Comparison of ENCODE assay signal across 8 cellular contexts in the genomic region with DNA sequence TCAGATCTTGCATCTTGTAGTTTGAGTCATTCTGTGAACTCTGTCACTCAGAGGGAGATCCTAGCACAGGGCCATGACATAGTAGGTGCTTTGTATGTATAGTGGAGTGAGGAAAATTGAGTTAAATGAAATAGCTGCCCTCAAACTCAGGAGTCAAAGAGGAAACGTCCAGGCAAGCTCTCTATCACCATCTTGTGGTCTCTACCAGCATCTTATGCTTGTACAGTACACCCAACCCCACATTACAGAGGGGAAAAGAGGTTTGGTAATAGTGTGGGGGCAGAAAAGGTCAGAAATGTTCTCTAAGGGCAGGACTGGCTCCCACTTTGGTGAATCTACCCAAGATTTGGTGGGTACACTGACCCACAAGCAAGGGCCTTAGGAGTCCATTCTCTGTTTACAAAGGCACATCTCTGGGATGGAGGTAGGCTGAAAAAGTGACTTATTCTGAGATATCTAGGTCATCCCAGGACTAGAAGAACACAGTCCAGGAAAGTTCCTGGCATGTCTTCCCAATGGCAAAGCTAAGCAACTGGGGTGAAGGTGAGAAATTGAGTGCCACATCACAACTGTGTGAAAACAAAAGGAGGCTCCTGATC.
A peak's percentile ranks its signal among the peaks of the same experiment; 100 is the strongest.
DNase-seq lines count a peak whose midpoint lies in the region; ATAC-seq and TF ChIP-seq lines count a peak whose summit lies in the region.

No MANE protein-coding gene starts in this region.

- no peak overlapping the region for H3K4me3 ChIP-seq in fibroblast of the aortic adventitia (ENCODE audit: low read depth, low read length)
- no peak overlapping the region for H3K4me3 ChIP-seq in sigmoid colon

- no TSS peak for BruUV-seq in Calu3 (replicated peaks; lab: Mats Ljungman, UMichigan)

- no peaks in the 10 kb centered on the region for H3K36me3 ChIP-seq in sigmoid colon

- ATAC-seq in GM21367 (IDR thresholded peaks at IDR 0.05; ENCODE audit: unreplicated experiment), result peak; percentile 82

- H3K4me3 Mint-ChIP-seq in Calu3 (ENCODE audit: low read depth, unreplicated experiment) (no peak overlapping the region), immature natural killer cell (no peak overlapping the region)
- H3K4me3 Mint-ChIP-seq in activated CD4-positive, alpha-beta memory T cell treated with anti-CD3 and anti-CD28 coated beads, Interleukin-2, amount 10 ng/mL, durations not matched to agents 7 days and 5 days, result no peak overlapping the region

- 0% methylated on average over 1 of the region's 1 CpG for WGBS in sigmoid colon, 2 donors

- DNase-seq in Calu3 (peak; percentile 3), NCI-H748 (lab: John Stamatoyannopoulos, UW; ENCODE audit: unreplicated experiment) (peak; percentile 51), fibroblast of the aortic adventitia (ENCODE audit: low read depth) (peak; percentile 6), NCI-H2196 (lab: John Stamatoyannopoulos, UW; ENCODE audit: unreplicated experiment) (no peak), sigmoid colon (no peak), immature natural killer cell (no peak)
- no peak for DNase-seq in activated CD4-positive, alpha-beta memory T cell treated with anti-CD3 and anti-CD28 coated beads, Interleukin-2, amount 10 ng/mL, durations not matched to agents 7 days and 5 days

- H3K27me3 Mint-ChIP-seq in Calu3 (ENCODE audit: unreplicated experiment) (peaks cover 10% of the 10 kb centered on the region), immature natural killer cell (ENCODE audit: low read depth in 3 of 3) (peaks cover 2 to 5% (median 3%) of the 10 kb centered on the region in 3 donors)
- H3K27me3 Mint-ChIP-seq in activated CD4-positive, alpha-beta memory T cell treated with anti-CD3 and anti-CD28 coated beads, Interleukin-2, amount 10 ng/mL, durations not matched to agents 7 days and 5 days, result no peaks in the 10 kb centered on the region

- H3K4me1 Mint-ChIP-seq in Calu3 (ENCODE audit: low read depth, unreplicated experiment) (no peaks in the 10 kb centered on the region), immature natural killer cell (no peaks in the 10 kb centered on the region)
- H3K4me1 Mint-ChIP-seq in activated CD4-positive, alpha-beta memory T cell treated with anti-CD3 and anti-CD28 coated beads, Interleukin-2, amount 10 ng/mL, durations not matched to agents 7 days and 5 days, result no peaks in the 10 kb centered on the region

- H3K9me3 Mint-ChIP-seq in Calu3 (ENCODE audit: low read depth, unreplicated experiment), result no peaks in the 10 kb centered on the region
- H3K9me3 Mint-ChIP-seq in activated CD4-positive, alpha-beta memory T cell treated with anti-CD3 and anti-CD28 coated beads, Interleukin-2, amount 10 ng/mL, durations not matched to agents 7 days and 5 days, result no peaks in the 10 kb centered on the region
- no peaks in the 10 kb centered on the region for H3K9me3 Mint-ChIP-seq in immature natural killer cell

- H3K9me3 ChIP-seq in sigmoid colon, result no peaks in the 10 kb centered on the region

- no peaks in the 10 kb centered on the region for H3K4me1 ChIP-seq in sigmoid colon

- no peak overlapping the region for H3K27ac Mint-ChIP-seq in Calu3 (ENCODE audit: unreplicated experiment)
- H3K27ac Mint-ChIP-seq in activated CD4-positive, alpha-beta memory T cell treated with anti-CD3 and anti-CD28 coated beads, Interleukin-2, amount 10 ng/mL, durations not matched to agents 7 days and 5 days, result no peak overlapping the region
- no peak overlapping the region for H3K27ac Mint-ChIP-seq in immature natural killer cell

- H3K36me3 Mint-ChIP-seq in Calu3 (ENCODE audit: insufficient read depth, unreplicated experiment) (peaks cover 4% of the 10 kb centered on the region), immature natural killer cell (no peaks in the 10 kb centered on the region)
- no peaks in the 10 kb centered on the region for H3K36me3 Mint-ChIP-seq in activated CD4-positive, alpha-beta memory T cell treated with anti-CD3 and anti-CD28 coated beads, Interleukin-2, amount 10 ng/mL, durations not matched to agents 7 days and 5 days (ENCODE audit: low read depth)

- no peaks in the 10 kb centered on the region for H3K27me3 ChIP-seq in sigmoid colon

- H3K27ac ChIP-seq in sigmoid colon, result no peak overlapping the region

- no peak for TF ChIP-seq POLR2A in sigmoid colon (IDR thresholded peaks at IDR 0.05)

- no peak for TF ChIP-seq EP300 in sigmoid colon (IDR thresholded peaks at IDR 0.05)

- POLR2A ChIA-PET in activated CD4-positive, alpha-beta memory T cell treated with anti-CD3 and anti-CD28 coated beads, Interleukin-2, amount 10 ng/mL, durations not matched to agents 7 days and 5 days (lab: Charles Lee), result no interaction called here

- intact Hi-C loops in Calu3 (cut with micrococcal nuclease; ENCODE audit: unreplicated experiment) (loop anchor here (5.0 kb wide), 1 partner anchor 683 kb away; no protein-coding TSS in a partner anchor), sigmoid colon (cut with DNase I) (loop anchor here (5.0 kb wide), 1 partner anchor 698 kb away; no protein-coding TSS in a partner anchor)

- peak; percentile 40 for TF ChIP-seq CTCF in Calu3 (IDR thresholded peaks at IDR 0.05; ENCODE audit: unreplicated experiment)
- peak; percentile 65 for TF ChIP-seq CTCF in fibroblast of the aortic adventitia (IDR thresholded peaks at IDR 0.05; ENCODE audit: insufficient read depth, low read length)
- TF ChIP-seq CTCF in sigmoid colon (IDR thresholded peaks at IDR 0.05), result no peak

- CTCF ChIA-PET in Calu3 (lab: Charles Lee), result no interaction called here
- CTCF ChIA-PET in activated CD4-positive, alpha-beta memory T cell treated with anti-CD3 and anti-CD28 coated beads, Interleukin-2, amount 10 ng/mL, durations not matched to agents 7 days and 5 days (lab: Charles Lee), result interaction anchor here (0.6 kb wide), 1 partner anchor 163 kb away, joined by 3 read pairs; no protein-coding TSS in a partner anchor

Comparison
In these comparisons a context has a peak if more than half of its experiments do, and no peak if none do; other contexts are left out.
1. DNase-seq: peak in Calu3 (single experiment), NCI-H748 (single experiment) and fibroblast of the aortic adventitia (single experiment); none in NCI-H2196 (single experiment), sigmoid colon (single experiment), activated CD4-positive, alpha-beta memory T cell treated with anti-CD3 and anti-CD28 coated beads, Interleukin-2, amount 10 ng/mL, durations not matched to agents 7 days and 5 days (single experiment) and immature natural killer cell (0 of 3).
2. CTCF ChIP-seq: peak in Calu3 (single experiment) and fibroblast of the aortic adventitia (single experiment); none in sigmoid colon (0 of 4).